In genomic region chr4:123133397-123134050, GRCh38 we compare ENCODE assay signal across 18 cellular contexts.
A peak's percentile ranks its signal among the peaks of the same experiment; 100 is the strongest.
DNase-seq lines count a peak whose midpoint lies in the region; ATAC-seq and TF ChIP-seq lines count a peak whose summit lies in the region.
"Had no signal": no experiment of that assay in that cellular context is flagged by ENCODE, and none has a peak within 500 bp of the region (broad histone marks: within the 10 kb centered on the region; RNA-seq: fewer than 3 reads in every experiment).

No MANE protein-coding gene starts in this region.

- H3K9me3 ChIP-seq in neural progenitor cell (ENCODE audit: low read depth): no peaks in the 10 kb centered on the region
- H3K9me3 ChIP-seq: right lobe of liver, upper lobe of left lung had no signal

- no peak overlapping the region for H3K4me3 ChIP-seq in neural progenitor cell
- H3K4me3 ChIP-seq: right lobe of liver, upper lobe of left lung had no signal

- H3K4me3 Mint-ChIP-seq in neural progenitor cell (no peak overlapping the region), glutamatergic neuron (ENCODE audit: unreplicated experiment) (no peak overlapping the region)
- H3K4me3 Mint-ChIP-seq: activated naive CD8-positive, alpha-beta T cell; endodermal cell; IgD-negative memory B cell; neural crest cell had no signal

- H3K4me1 ChIP-seq in neural progenitor cell: no peaks in the 10 kb centered on the region
- H3K4me1 ChIP-seq: right lobe of liver, upper lobe of left lung had no signal

- ATAC-seq in GM18520 (IDR thresholded peaks at IDR 0.05; ENCODE audit: unreplicated experiment): peak; percentile 90
- peak; percentile 76 for ATAC-seq in GM21360 (IDR thresholded peaks at IDR 0.05; ENCODE audit: unreplicated experiment)
- ATAC-seq in HG02852 (IDR thresholded peaks at IDR 0.05; ENCODE audit: unreplicated experiment): peak; percentile 84
- ATAC-seq in HG03442 (IDR thresholded peaks at IDR 0.05; ENCODE audit: unreplicated experiment): peak; percentile 86
- ATAC-seq: foreskin keratinocyte, right lobe of liver had no signal

- H3K27me3 Mint-ChIP-seq in neural progenitor cell (ENCODE audit: insufficient read depth, low read depth) (no peaks in the 10 kb centered on the region), glutamatergic neuron (ENCODE audit: unreplicated experiment) (no peaks in the 10 kb centered on the region)
- H3K27me3 Mint-ChIP-seq: activated naive CD8-positive, alpha-beta T cell; IgD-negative memory B cell had no signal

- no peak overlapping the region for H3K4me2 ChIP-seq in neural progenitor cell

- no peaks in the 10 kb centered on the region for H3K27me3 ChIP-seq in neural progenitor cell
- H3K27me3 ChIP-seq: foreskin keratinocyte, right lobe of liver, upper lobe of left lung had no signal

- H3K4me1 Mint-ChIP-seq in neural progenitor cell (peaks cover 9% of the 10 kb centered on the region), glutamatergic neuron (ENCODE audit: low read depth, unreplicated experiment) (peaks cover 3% of the 10 kb centered on the region)
- H3K4me1 Mint-ChIP-seq: endodermal cell, IgD-negative memory B cell had no signal

- DNase-seq in cerebellar cortex (ENCODE audit: low spot score) (no peak), neural progenitor cell (ENCODE audit: low spot score) (no peak), glutamatergic neuron (no peak), ecto neural progenitor cell (ENCODE audit: low spot score) (no peak)
- DNase-seq: endodermal cell; foreskin keratinocyte; NCI-H1105; right lobe of liver; stimulated activated CD4-positive, alpha-beta T cell treated with anti-CD3 and anti-CD28 coated beads, Interleukin-4, amount 100 ng/mL, for 24 hours; WERI-Rb-1 had no signal

- no peaks in the 10 kb centered on the region for H3F3A ChIP-seq in neural progenitor cell (ENCODE audit: low read depth)

- H3K9me3 Mint-ChIP-seq in neural progenitor cell: peaks cover 8% of the 10 kb centered on the region
- H3K9me3 Mint-ChIP-seq in glutamatergic neuron (ENCODE audit: unreplicated experiment): no peaks in the 10 kb centered on the region
- H3K9me3 Mint-ChIP-seq: endodermal cell, IgD-negative memory B cell had no signal

- no peak overlapping the region for H3K9ac ChIP-seq in neural progenitor cell

- H3K36me3 Mint-ChIP-seq in neural progenitor cell (peaks cover 16% of the 10 kb centered on the region), glutamatergic neuron (ENCODE audit: unreplicated experiment) (no peaks in the 10 kb centered on the region)

- no peaks in the 10 kb centered on the region for H4K20me1 ChIP-seq in neural progenitor cell (ENCODE audit: low read depth)

- TF ChIP-seq CTCF in neural progenitor cell (IDR thresholded peaks at IDR 0.05): no peak
- TF ChIP-seq CTCF in glutamatergic neuron (IDR thresholded peaks at IDR 0.05; ENCODE audit: partially characterized antibody, unreplicated experiment): no peak

- H3K27ac Mint-ChIP-seq in neural progenitor cell (no peak overlapping the region), glutamatergic neuron (ENCODE audit: unreplicated experiment) (no peak overlapping the region)
- H3K27ac Mint-ChIP-seq: activated naive CD8-positive, alpha-beta T cell; endodermal cell; IgD-negative memory B cell had no signal

- H3K36me3 ChIP-seq in neural progenitor cell: no peaks in the 10 kb centered on the region
- H3K36me3 ChIP-seq: right lobe of liver, upper lobe of left lung, WERI-Rb-1 had no signal

- H2AFZ ChIP-seq in neural progenitor cell (replicated peaks): no peak overlapping the region

- H3K79me2 ChIP-seq in neural progenitor cell (ENCODE audit: low read depth): no peaks in the 10 kb centered on the region

- no peak overlapping the region for H3K27ac ChIP-seq in neural progenitor cell
- H3K27ac ChIP-seq: foreskin keratinocyte, right lobe of liver, upper lobe of left lung, WERI-Rb-1 had no signal
